20 cellular contexts compared by ENCODE assay signal in genomic region chr4:123568936-123569335, GRCh38.
"Had no signal": no experiment of that assay in that cellular context is flagged by ENCODE, and none has a peak within 500 bp of the region (broad histone marks: within the 10 kb centered on the region; RNA-seq: fewer than 3 reads in every experiment).

No MANE protein-coding gene starts in this region.

- H3K4me3 ChIP-seq: esophagus muscularis mucosa, lower lobe of right lung, ovary, psoas muscle, sigmoid colon, thoracic aorta, tibial nerve, upper lobe of right lung, uterus had no signal

- DNase-seq: effector CD8-positive, alpha-beta T cell; endodermal cell; hypothalamus; immature natural killer cell; islet precursor cell; left ventricle myocardium superior; lower lobe of right lung; natural killer cell; occipital lobe; ovary; posterior cingulate gyrus; psoas muscle; right cardiac atrium; sigmoid colon; stimulated activated CD4-positive, alpha-beta T cell treated with anti-CD3 and anti-CD28 coated beads, Interleukin-4, amount 100 ng/mL, for 4 hours; upper lobe of right lung; uterus had no signal
